Comparison of ENCODE assay signal across 10 cellular contexts in genomic region chr15:66153549-66154415, GRCh38.
DNase-seq lines count a peak whose midpoint lies in the region; ATAC-seq lines count a peak whose summit lies in the region.
"Had no signal": no experiment of that assay in that cellular context is flagged by ENCODE, and none has a peak within 500 bp of the region (broad histone marks: within the 10 kb centered on the region; RNA-seq: fewer than 3 reads in every experiment).

No MANE protein-coding gene starts in this region.

- POLR2A ChIA-PET in activated CD8-positive, alpha-beta T cell treated with anti-CD3 and anti-CD28 coated beads, Interleukin-2, amount 10 ng/mL, durations not matched to agents 7 days and 5 days (lab: Charles Lee) = no interaction called here

- H3K4me3 Mint-ChIP-seq in activated CD8-positive, alpha-beta T cell treated with anti-CD3 and anti-CD28 coated beads, Interleukin-2, amount 10 ng/mL, durations not matched to agents 7 days and 5 days = no peak overlapping the region
- H3K4me3 Mint-ChIP-seq: activated CD4-positive, alpha-beta T cell treated with anti-CD3 and anti-CD28 coated beads for 36 hours had no signal

- H3K27me3 Mint-ChIP-seq in activated CD8-positive, alpha-beta T cell treated with anti-CD3 and anti-CD28 coated beads, Interleukin-2, amount 10 ng/mL, durations not matched to agents 7 days and 5 days (ENCODE audit: low read depth) = peaks cover 7% of the 10 kb centered on the region

- H3K4me1 Mint-ChIP-seq in activated CD8-positive, alpha-beta T cell treated with anti-CD3 and anti-CD28 coated beads, Interleukin-2, amount 10 ng/mL, durations not matched to agents 7 days and 5 days (ENCODE audit: low read depth) = no peaks in the 10 kb centered on the region
- H3K4me1 Mint-ChIP-seq: activated CD4-positive, alpha-beta T cell treated with anti-CD3 and anti-CD28 coated beads for 36 hours had no signal

- CTCF ChIA-PET in activated CD8-positive, alpha-beta T cell treated with anti-CD3 and anti-CD28 coated beads, Interleukin-2, amount 10 ng/mL, durations not matched to agents 7 days and 5 days (lab: Charles Lee) = no interaction called here

- H3K9me3 Mint-ChIP-seq in activated CD8-positive, alpha-beta T cell treated with anti-CD3 and anti-CD28 coated beads, Interleukin-2, amount 10 ng/mL, durations not matched to agents 7 days and 5 days (ENCODE audit: insufficient read depth) = no peaks in the 10 kb centered on the region

- intact Hi-C loops in sciatic nerve (cut with DNase I) = no loop called here

- H3K36me3 Mint-ChIP-seq in activated CD8-positive, alpha-beta T cell treated with anti-CD3 and anti-CD28 coated beads, Interleukin-2, amount 10 ng/mL, durations not matched to agents 7 days and 5 days (ENCODE audit: low read depth) = no peaks in the 10 kb centered on the region

- ATAC-seq in HG02885 (IDR thresholded peaks at IDR 0.05; ENCODE audit: poor library complexity, unreplicated experiment) = peak; percentile 82
- no peak for ATAC-seq in activated CD8-positive, alpha-beta T cell treated with anti-CD3 and anti-CD28 coated beads, Interleukin-2, amount 10 ng/mL, durations not matched to agents 7 days and 5 days
- ATAC-seq in sciatic nerve = no peak
- ATAC-seq: activated CD4-positive, alpha-beta T cell treated with anti-CD3 and anti-CD28 coated beads for 36 hours had no signal

- H3K27ac Mint-ChIP-seq in activated CD8-positive, alpha-beta T cell treated with anti-CD3 and anti-CD28 coated beads, Interleukin-2, amount 10 ng/mL, durations not matched to agents 7 days and 5 days = no peak overlapping the region
- H3K27ac Mint-ChIP-seq: activated CD4-positive, alpha-beta T cell treated with anti-CD3 and anti-CD28 coated beads for 36 hours had no signal

- DNase-seq in DMS53 (lab: John Stamatoyannopoulos, UW) (peak; percentile 56), DMS53 treated with DMSO at 0.1 percent for 48 hours (lab: John Stamatoyannopoulos, UW; ENCODE audit: unreplicated experiment) (no peak), NCI-H2081 treated with DMSO at 0.1 percent for 48 hours (lab: John Stamatoyannopoulos, UW) (peak; percentile 95), retina (peak; percentile 49), sciatic nerve (ENCODE audit: low spot score) (no peak)
- DNase-seq in activated CD8-positive, alpha-beta T cell treated with anti-CD3 and anti-CD28 coated beads, Interleukin-2, amount 10 ng/mL, durations not matched to agents 7 days and 5 days = no peak
- no peak for DNase-seq in stimulated activated CD4-positive, alpha-beta T cell treated with anti-CD3 and anti-CD28 coated beads, Interleukin-12 subunit alpha, Interleukin-12 subunit beta, amount 100 ng/mL, for 4 hours
- DNase-seq: activated CD4-positive, alpha-beta T cell treated with anti-CD3 and anti-CD28 coated beads for 36 hours; NCI-H226 had no signal

Comparison
In these comparisons a context has a peak if more than half of its experiments do, and no peak if none do; other contexts are left out.
1. DNase-seq: peak in DMS53 (single experiment), NCI-H2081 treated with DMSO at 0.1 percent for 48 hours (single experiment) and retina (single experiment); none in DMS53 treated with DMSO at 0.1 percent for 48 hours (single experiment), activated CD8-positive, alpha-beta T cell treated with anti-CD3 and anti-CD28 coated beads, Interleukin-2, amount 10 ng/mL, durations not matched to agents 7 days and 5 days (single experiment), sciatic nerve (single experiment) and stimulated activated CD4-positive, alpha-beta T cell treated with anti-CD3 and anti-CD28 coated beads, Interleukin-12 subunit alpha, Interleukin-12 subunit beta, amount 100 ng/mL, for 4 hours (single experiment).